In genomic region chr2:108643862-108644261, GRCh38 we compare ENCODE assay signal across 5 cellular contexts.
DNase-seq lines count a peak whose midpoint lies in the region; ATAC-seq, FAIRE-seq and TF ChIP-seq lines count a peak whose summit lies in the region.
"Not testable (repeated sequence)": the region's sequence is repeated elsewhere in the genome, so short reads cannot be mapped to it uniquely, and the experiment has no call there.

No MANE protein-coding gene starts in this region.

- H3K27me3 Mint-ChIP-seq in activated T-helper 17 cell treated with anti-CD3 and anti-CD28 coated beads, Interleukin-2, amount 50 U/mL, for 72 hours, result not testable (repeated sequence)

- peaks cover 0 to 48% (median 28%) of the 10 kb centered on the region in 9 donors for H3K4me1 ChIP-seq in heart right ventricle
- H3K4me1 ChIP-seq in kidney (ENCODE audit: control insufficient read depth in 1 of 2, insufficient read depth in 1 of 2, low read depth in 1 of 2, low read length in 2 of 2), result not testable (repeated sequence)

- H3K9me3 ChIP-seq in heart right ventricle; kidney (ENCODE audit: control insufficient read depth in 1 of 2, low read length in 2 of 2): not testable (repeated sequence)

- not testable (repeated sequence) for H3K36me3 ChIP-seq in heart right ventricle; kidney (ENCODE audit: control insufficient read depth in 1 of 2, insufficient read depth in 2 of 2, low read length in 2 of 2)

- DNase-seq in Right ventricle myocardium superior, heart right ventricle, left ventricle myocardium superior: not testable (repeated sequence)
- peak; percentile 39 for DNase-seq in kidney

- intact Hi-C loops in Right ventricle myocardium superior (cut with DNase I); heart right ventricle (cut with DNase I); left ventricle myocardium superior (cut with micrococcal nuclease); kidney (cut with DNase I): not testable (repeated sequence)

- H3K36me3 Mint-ChIP-seq in activated T-helper 17 cell treated with anti-CD3 and anti-CD28 coated beads, Interleukin-2, amount 50 U/mL, for 72 hours (ENCODE audit: low read depth), result peaks cover 75% of the 10 kb centered on the region

- WGBS in heart right ventricle, 2 donors, result 45 to 61% methylated on average over 4 of the region's 4 CpGs

- H3K4me1 Mint-ChIP-seq in activated T-helper 17 cell treated with anti-CD3 and anti-CD28 coated beads, Interleukin-2, amount 50 U/mL, for 72 hours, result peaks cover 64% of the 10 kb centered on the region

- not testable (repeated sequence) for H3K4me3 Mint-ChIP-seq in activated T-helper 17 cell treated with anti-CD3 and anti-CD28 coated beads, Interleukin-2, amount 50 U/mL, for 72 hours

- H3K27ac ChIP-seq in heart right ventricle, result peak overlapping the region in 5 of 10 donors; percentile 13 to 49 (median 22)
- H3K27ac ChIP-seq in kidney (ENCODE audit: low read depth in 2 of 2, low read length in 2 of 2), result not testable (repeated sequence)

- not testable (repeated sequence) for H3K9me3 Mint-ChIP-seq in activated T-helper 17 cell treated with anti-CD3 and anti-CD28 coated beads, Interleukin-2, amount 50 U/mL, for 72 hours

- not testable (repeated sequence) for TF ChIP-seq CTCF in heart right ventricle (IDR thresholded peaks at IDR 0.05); kidney (IDR thresholded peaks at IDR 0.05; ENCODE audit: borderline replicate concordance, extremely low read depth, insufficient read depth)

- H3K9ac ChIP-seq in kidney (ENCODE audit: low read length in 2 of 2), result not testable (repeated sequence)

- FAIRE-seq in kidney (lab: Jason Lieb, UNC), result not testable (repeated sequence)

- not testable (repeated sequence) for H3K27me3 ChIP-seq in heart right ventricle

- H3K27ac Mint-ChIP-seq in activated T-helper 17 cell treated with anti-CD3 and anti-CD28 coated beads, Interleukin-2, amount 50 U/mL, for 72 hours, result peak overlapping the region; percentile 39

- not testable (repeated sequence) for ATAC-seq in activated T-helper 17 cell treated with anti-CD3 and anti-CD28 coated beads, Interleukin-2, amount 50 U/mL, for 72 hours (replicated peaks)
- ATAC-seq in Right ventricle myocardium superior (ENCODE audit: poor library complexity) (peak; percentile 39), heart right ventricle (peak in 5 of 8 donors; percentile 23 to 56 (median 32)), left ventricle myocardium superior (peak; percentile 64)

- H3K4me3 ChIP-seq in heart right ventricle; kidney (ENCODE audit: low read length in 2 of 2): not testable (repeated sequence)
